ENCODE assay signal across 8 cellular contexts in genomic region chr4:30714408-30715031, GRCh38. TPM values are rescaled to one million over a fixed set of nuclear protein-coding genes. Genes with fewer than 3 reads are reported as not detected.
DNase-seq lines count a peak whose midpoint lies in the region; ATAC-seq, FAIRE-seq and TF ChIP-seq lines count a peak whose summit lies in the region.

No MANE protein-coding gene starts in this region.

- H3K27me3 ChIP-seq in cardiac muscle cell (no peaks in the 10 kb centered on the region), MM.1S (replicated peaks; ENCODE audit: insufficient read depth, low read length) (no peaks in the 10 kb centered on the region)

- H3K4me3 ChIP-seq in cardiac muscle cell, result no peak overlapping the region
- H3K4me3 ChIP-seq in MM.1S (ENCODE audit: low read length), result no peak overlapping the region

- no peak overlapping the region for H3K9ac ChIP-seq in MM.1S (ENCODE audit: low read length)

- H3K36me3 ChIP-seq in cardiac muscle cell (no peaks in the 10 kb centered on the region), MM.1S (replicated peaks; ENCODE audit: insufficient read depth, low read length) (no peaks in the 10 kb centered on the region)

- peak; percentile 89 for TF ChIP-seq CTCF in cardiac muscle cell (IDR thresholded peaks at IDR 0.05; ENCODE audit: low read depth, low read length)
- TF ChIP-seq CTCF in MM.1S (IDR thresholded peaks at IDR 0.05; ENCODE audit: low read length), result peak; percentile 81

- no peak overlapping the region for H3K4me2 ChIP-seq in MM.1S (ENCODE audit: low read depth, low read length)

- no peak overlapping the region for H3K27ac Mint-ChIP-seq in activated T-helper 17 cell treated with anti-CD3 and anti-CD28 coated beads, Interleukin-2, amount 50 U/mL, for 72 hours

- H3K27me3 Mint-ChIP-seq in activated T-helper 17 cell treated with anti-CD3 and anti-CD28 coated beads, Interleukin-2, amount 50 U/mL, for 72 hours, result peaks cover 30% of the 10 kb centered on the region

- no peak overlapping the region for H3K27ac ChIP-seq in cardiac muscle cell
- H3K27ac ChIP-seq in MM.1S (ENCODE audit: low read length), result no peak overlapping the region

- H3K9me2 ChIP-seq in MM.1S (replicated peaks; ENCODE audit: insufficient read depth, low read length), result no peaks in the 10 kb centered on the region

- DNase-seq in cardiac muscle cell (ENCODE audit: low read depth in 1 of 2, low spot score in 1 of 2), result peak; percentile 74 to 77
- no peak for DNase-seq in Right ventricle myocardium inferior (ENCODE audit: missing footprints)
- DNase-seq in MM.1S, result peak; percentile 42
- peak; percentile 65 for DNase-seq in amniotic epithelial cell (ENCODE audit: low read depth)
- DNase-seq in iris pigment epithelial cell (ENCODE audit: low read depth), result peak; percentile 60
- peak; percentile 80 for DNase-seq in urothelium cell line (ENCODE audit: low spot score)
- DNase-seq in mesenteric fat pad (ENCODE audit: low spot score), result no peak

- ATAC-seq in Right ventricle myocardium inferior, result no peak
- ATAC-seq in activated T-helper 17 cell treated with anti-CD3 and anti-CD28 coated beads, Interleukin-2, amount 50 U/mL, for 72 hours (replicated peaks), result no peak

- H3K9me3 ChIP-seq in cardiac muscle cell (ENCODE audit: low read depth) (no peaks in the 10 kb centered on the region), MM.1S (replicated peaks; ENCODE audit: insufficient read depth, low read length) (no peaks in the 10 kb centered on the region)

- no peaks in the 10 kb centered on the region for H3K36me3 Mint-ChIP-seq in activated T-helper 17 cell treated with anti-CD3 and anti-CD28 coated beads, Interleukin-2, amount 50 U/mL, for 72 hours (ENCODE audit: low read depth)

- peaks cover 8% of the 10 kb centered on the region; the same call in 1 of the 2 replicates for H3F3A ChIP-seq in MM.1S (ENCODE audit: insufficient read depth, low read length)

- FAIRE-seq in urothelium cell line (lab: Jason Lieb, UNC), result peak; percentile 98

- H3K4me1 ChIP-seq in cardiac muscle cell (ENCODE audit: low read depth) (peaks cover 3% of the 10 kb centered on the region), MM.1S (ENCODE audit: low read length) (peaks cover 6% of the 10 kb centered on the region; the same call in 1 of the 2 replicates)

- H2AFZ ChIP-seq in MM.1S (ENCODE audit: low read length), result no peak overlapping the region

- intact Hi-C loops in Right ventricle myocardium inferior (cut with DNase I), result loop anchor here (5.0 to 10.0 kb wide), 3 partner anchors 308 to 958 kb away; no protein-coding TSS in a partner anchor

- no peak overlapping the region for H3K4me3 Mint-ChIP-seq in activated T-helper 17 cell treated with anti-CD3 and anti-CD28 coated beads, Interleukin-2, amount 50 U/mL, for 72 hours

- H4K20me1 ChIP-seq in MM.1S (ENCODE audit: insufficient read depth, low read length), result no peaks in the 10 kb centered on the region

- H3K9me3 Mint-ChIP-seq in activated T-helper 17 cell treated with anti-CD3 and anti-CD28 coated beads, Interleukin-2, amount 50 U/mL, for 72 hours, result peaks cover 16% of the 10 kb centered on the region

- peaks cover 4% of the 10 kb centered on the region for H3K4me1 Mint-ChIP-seq in activated T-helper 17 cell treated with anti-CD3 and anti-CD28 coated beads, Interleukin-2, amount 50 U/mL, for 72 hours

- H3K79me2 ChIP-seq in MM.1S (ENCODE audit: low read length), result no peaks in the 10 kb centered on the region

RNA-seq across cellular contexts. Expression of gene PCDH7, which starts 5.6 kb away (rescaled TPM):
- total RNA-seq in cardiac muscle cell (146 and 206 TPM in 2 replicates), Right ventricle myocardium inferior (21.7 TPM), mesenteric fat pad (0.93 TPM)
- 56.2 and 79.7 TPM in 2 replicates for polyA plus RNA-seq in cardiac muscle cell
- total RNA-seq in activated T-helper 17 cell treated with anti-CD3 and anti-CD28 coated beads, Interleukin-2, amount 50 U/mL, for 72 hours, result not detected

Comparison
In these comparisons a context has a peak if more than half of its experiments do, and no peak if none do; other contexts are left out.
1. DNase-seq: peak in cardiac muscle cell (2 of 2), MM.1S (single experiment), amniotic epithelial cell (single experiment), iris pigment epithelial cell (single experiment) and urothelium cell line (single experiment); none in Right ventricle myocardium inferior (single experiment) and mesenteric fat pad (single experiment).
2. RNA of gene PCDH7, which starts 5.6 kb away (total RNA-seq): 146 to 206 TPM in cardiac muscle cell and 21.7 TPM in Right ventricle myocardium inferior (single experiment); 0.93 TPM in mesenteric fat pad (single experiment) and not detected in activated T-helper 17 cell treated with anti-CD3 and anti-CD28 coated beads, Interleukin-2, amount 50 U/mL, for 72 hours; every median in the first group is over 10 times any median in the second.